ENCODE assay signal across 35 cellular contexts in the genomic region with DNA sequence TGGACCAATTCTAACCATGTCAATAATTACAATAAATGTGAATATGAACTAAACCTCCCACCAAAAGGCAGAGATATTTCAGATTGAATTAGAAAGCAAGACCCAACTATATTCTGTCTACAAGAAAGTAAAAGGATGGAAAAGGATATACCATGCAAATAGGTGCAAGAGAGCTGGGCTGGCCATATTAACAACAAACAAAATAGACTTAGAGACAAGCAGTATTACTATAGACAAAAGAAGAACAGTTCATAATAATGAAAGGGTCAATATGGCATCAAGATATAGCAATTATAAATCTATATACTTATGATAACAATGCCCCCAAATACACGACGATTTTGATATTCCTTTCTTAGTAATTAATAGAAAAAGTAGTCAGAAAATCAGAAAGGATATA.
"Had no signal": no experiment of that assay in that cellular context is flagged by ENCODE, and none has a peak within 500 bp of the region (broad histone marks: within the 10 kb centered on the region; RNA-seq: fewer than 3 reads in every experiment).

No MANE protein-coding gene starts in this region.

- H3K36me3 ChIP-seq: MG63 had no signal

- H3K27me3 ChIP-seq: MG63 had no signal

- H3K4me3 ChIP-seq: MG63 had no signal

- DNase-seq: Karpas-422, Kasumi-1, MG63, MM.1S, MV-4-11, NCI-H1048, NCI-H1092, NCI-H1092 treated with DMSO at 0.1 percent for 48 hours, NCI-H1105, NCI-H1105 treated with DMSO at 0.1 percent for 48 hours, NCI-H1417, NCI-H1417 treated with DMSO at 0.1 percent for 48 hours, NCI-H1436, NCI-H1436 treated with DMSO at 0.1 percent for 48 hours, NCI-H146, NCI-H1694, NCI-H1694 treated with DMSO at 0.1 percent for 48 hours, NCI-H187, NCI-H187 treated with DMSO at 0.1 percent for 48 hours, NCI-H1930, NCI-H2029, NCI-H2029 treated with DMSO at 0.1 percent for 48 hours, NCI-H2081, NCI-H2081 treated with DMSO at 0.1 percent for 48 hours, NCI-H2107, NCI-H2171, NCI-H2171 treated with DMSO at 0.1 percent for 48 hours, NCI-H2227 treated with DMSO at 0.1 percent for 48 hours, NCI-H226, NCI-H345, NCI-H446, NCI-H446 treated with DMSO at 0.1 percent for 48 hours, NCI-H510A, NCI-H510A treated with DMSO at 0.1 percent for 48 hours, NCI-H524 had no signal
